8 cellular contexts compared by ENCODE assay signal in genomic region chr1:30718636-30719405, GRCh38. TPM values are rescaled to one million over a fixed set of nuclear protein-coding genes. Genes with fewer than 3 reads are reported as not detected.
DNase-seq lines count a peak whose midpoint lies in the region; ATAC-seq and TF ChIP-seq lines count a peak whose summit lies in the region.

No MANE protein-coding gene starts in this region.

- H3K9me2 ChIP-seq in Karpas-422 (replicated peaks; ENCODE audit: insufficient read depth, low read length) = no peaks in the 10 kb centered on the region

- peak; percentile 93 for TF ChIP-seq POLR2A in transverse colon (IDR thresholded peaks at IDR 0.05)

- peak overlapping the region; percentile 97 for H2AFZ ChIP-seq in Karpas-422 (ENCODE audit: low read length)
- H2AFZ ChIP-seq in trophoblast cell (ENCODE audit: insufficient read depth, low read length, poor library complexity) = peak overlapping the region; percentile 76

- H3K9me3 Mint-ChIP-seq in activated naive CD8-positive, alpha-beta T cell (ENCODE audit: low read depth) = no peaks in the 10 kb centered on the region

- H3K79me2 ChIP-seq in Karpas-422 (ENCODE audit: low read length) = no peaks in the 10 kb centered on the region
- H3K79me2 ChIP-seq in trophoblast cell (ENCODE audit: control insufficient read depth, insufficient read depth, low read length, poor library complexity) = peaks cover 3% of the 10 kb centered on the region

- peaks cover 7% of the 10 kb centered on the region for H3K36me3 Mint-ChIP-seq in activated naive CD8-positive, alpha-beta T cell

- H3K4me1 ChIP-seq in Karpas-422 (ENCODE audit: low read length) (peaks cover 22% of the 10 kb centered on the region), trophoblast cell (ENCODE audit: control insufficient read depth in 1 of 2, insufficient read depth in 2 of 2, low read length in 2 of 2) (peaks cover 0 to 4% of the 10 kb centered on the region in 2 experiments), transverse colon (peaks cover 5 to 15% (median 10%) of the 10 kb centered on the region in 4 donors)

- peak overlapping the region; percentile 79 for H3K4me3 ChIP-seq in Karpas-422 (ENCODE audit: low read length)
- peak overlapping the region; percentile 75 for H3K4me3 ChIP-seq in trophoblast cell (ENCODE audit: low read depth, low read length)
- peak overlapping the region; percentile 25 to 57 (median 44) for H3K4me3 ChIP-seq in transverse colon

- H4K12ac ChIP-seq in trophoblast cell (ENCODE audit: low read depth, low read length) = peak overlapping the region; percentile 92

- H4K8ac ChIP-seq in trophoblast cell (ENCODE audit: low read depth, low read length) = peak overlapping the region; percentile 93

- peak; percentile 53 for TF ChIP-seq EP300 in transverse colon (IDR thresholded peaks at IDR 0.05; ENCODE audit: low read depth)

- no peak overlapping the region for H3K23ac ChIP-seq in trophoblast cell (ENCODE audit: low read length)

- peak overlapping the region; percentile 91 for H3K27ac Mint-ChIP-seq in activated naive CD8-positive, alpha-beta T cell

- no CpG with 5 or more reads among the region's 66 CpGs for WGBS in trophoblast cell (ENCODE audit: extremely low coverage, insufficient coverage, insufficient read length)
- WGBS in transverse colon (ENCODE audit: low coverage in 1 of 2), 2 donors = 0% methylated on average over 14 of the region's 66 CpGs; no CpG with 5 or more reads in 1 of the 2 donors

- H3K4me2 ChIP-seq in Karpas-422 (ENCODE audit: low read depth, low read length, poor library complexity, severe bottlenecking) (peak overlapping the region; percentile 95), trophoblast cell (ENCODE audit: low read length) (peak overlapping the region; percentile 93)

- peaks cover 6% of the 10 kb centered on the region; the same call in 1 of the 2 replicates for H4K20me1 ChIP-seq in Karpas-422 (ENCODE audit: insufficient read depth, low read depth, low read length)

- H4K91ac ChIP-seq in trophoblast cell (ENCODE audit: low read depth, low read length) = peak overlapping the region; percentile 64

- in situ Hi-C loops in transverse colon (cut with MboI; ENCODE audit: low pct_ligation_motif_present in 1 of 4, low pct_unique_long_range_greater_than_20kb in 1 of 4, low sequenced_read_pairs in 3 of 4) = loop anchor here in 3 of 4 donors (10.0 to 25.0 kb wide), 3 partner anchors 196 to 1484 kb away; partner anchors contain the start of genes MECR (in 3 of the 3) and PTPRU (in 3 of the 3)

- peak overlapping the region; percentile 41 for H3K14ac ChIP-seq in trophoblast cell (ENCODE audit: low read length)

- H2BK5ac ChIP-seq in trophoblast cell (ENCODE audit: low read depth, low read length, poor library complexity) = peak overlapping the region; percentile 27

- peak overlapping the region; percentile 42 for H2AK5ac ChIP-seq in trophoblast cell (ENCODE audit: low read length)

- H2BK12ac ChIP-seq in trophoblast cell (ENCODE audit: low read length) = no peak overlapping the region

- intact Hi-C loops in Right ventricle myocardium inferior (cut with DNase I) = loop anchor here (1.0 kb wide), 2 partner anchors 60 to 192 kb away; no protein-coding TSS in a partner anchor
- intact Hi-C loops in transverse colon (cut with DNase I; ENCODE audit: low total_unique reads) = loop anchor here (1.0 kb wide), 1 partner anchor 60 kb away; no protein-coding TSS in a partner anchor

- DNase-seq in ELR (ENCODE audit: low read depth) (peak; percentile 96), Karpas-422 (peak; percentile 92), Right ventricle myocardium inferior (ENCODE audit: missing footprints) (peak; percentile 90), trophoblast cell (peak; percentile 96 to 98), transverse colon (peak; percentile 85)

- H3K9ac ChIP-seq in Karpas-422 (ENCODE audit: low read length) (peak overlapping the region; percentile 76), trophoblast cell (ENCODE audit: low read length) (peak overlapping the region; percentile 18)

- H3K36me3 ChIP-seq in Karpas-422 (ENCODE audit: insufficient read depth, low read length) = no peaks in the 10 kb centered on the region
- no peaks in the 10 kb centered on the region for H3K36me3 ChIP-seq in trophoblast cell (ENCODE audit: control insufficient read depth in 1 of 2, insufficient read depth in 2 of 2, low read length in 2 of 2)
- H3K36me3 ChIP-seq in transverse colon = no peaks in the 10 kb centered on the region

- peaks cover 35% of the 10 kb centered on the region for H3K4me1 Mint-ChIP-seq in activated naive CD8-positive, alpha-beta T cell (ENCODE audit: low read depth)

- H3K27ac ChIP-seq in Karpas-422 (ENCODE audit: low read length) (peak overlapping the region; percentile 61), trophoblast cell (ENCODE audit: low read depth, low read length) (peak overlapping the region; percentile 69), transverse colon (peak overlapping the region; percentile 94 to 99 (median 98))

- peaks cover 5% of the 10 kb centered on the region for H3K79me1 ChIP-seq in trophoblast cell (ENCODE audit: low read length)

- peak overlapping the region; percentile 62 for H3K4ac ChIP-seq in trophoblast cell (ENCODE audit: low read depth, low read length)

- H3K18ac ChIP-seq in trophoblast cell (ENCODE audit: low read length) = peak overlapping the region; percentile 63

- peak; percentile 44 for ATAC-seq in GM21786 (IDR thresholded peaks at IDR 0.05; ENCODE audit: unreplicated experiment)
- peak; percentile 81 for ATAC-seq in SK-N-SH treated with all-trans-retinoic acid at 6 μM for 48 hours
- ATAC-seq in Right ventricle myocardium inferior = peak; percentile 89

- no peaks in the 10 kb centered on the region for H3K27me3 Mint-ChIP-seq in activated naive CD8-positive, alpha-beta T cell

- peak overlapping the region; percentile 54 for H2BK120ac ChIP-seq in trophoblast cell (ENCODE audit: insufficient read depth, low read length, poor library complexity)

- H3K9me3 ChIP-seq in Karpas-422 (ENCODE audit: low read length) = peaks cover 14% of the 10 kb centered on the region; the same call in 1 of the 2 replicates
- H3K9me3 ChIP-seq in trophoblast cell (ENCODE audit: insufficient read depth, low read depth, low read length) = peaks cover 1% of the 10 kb centered on the region
- peaks cover 0 to 4% of the 10 kb centered on the region in 2 donors for H3K9me3 ChIP-seq in transverse colon

- H3K27me3 ChIP-seq in Karpas-422 (ENCODE audit: low read length) (no peaks in the 10 kb centered on the region), trophoblast cell (ENCODE audit: insufficient read depth, low read length) (no peaks in the 10 kb centered on the region), transverse colon (no peaks in the 10 kb centered on the region)

- peak overlapping the region; percentile 86 for H3K4me3 Mint-ChIP-seq in activated naive CD8-positive, alpha-beta T cell

- peak; percentile 99 to 100 (median 99) for TF ChIP-seq CTCF in transverse colon (IDR thresholded peaks at IDR 0.05)

TF ChIP-seq in SK-N-SH treated with all-trans-retinoic acid at 6 μM for 48 hours, 23 proteins besides CTCF, POLR2A, EP300 and RAD21:
- TF ChIP-seq PPARA (CRISPR knock-in tag; IDR thresholded peaks at IDR 0.05; ENCODE audit: borderline replicate concordance) (no peak), PATZ1 (CRISPR knock-in tag; IDR thresholded peaks at IDR 0.05; ENCODE audit: borderline replicate concordance) (peak; percentile 52; the same call in 1 of the 2 replicates), RARB (CRISPR knock-in tag; IDR thresholded peaks at IDR 0.05) (no peak), TSHZ2 (CRISPR knock-in tag; IDR thresholded peaks at IDR 0.05) (0 out of 2 replicates have a peak, but pooled peaks have one; percentile 38), ZFP3 (CRISPR knock-in tag; IDR thresholded peaks at IDR 0.05) (no peak)

RNA-seq across cellular contexts. Expression of gene MATN1, which starts 4.6 kb away (rescaled TPM):
- total RNA-seq in Karpas-422 (2014; rRNA removed; shearing (Covaris generic); ENCODE audit: low replicate concordance) = 0.19 and 1.2 TPM in 2 replicates
- not detected for total RNA-seq in Right ventricle myocardium inferior
- polyA plus RNA-seq in trophoblast cell (2013) = 0.04 and 0.10 TPM in 2 replicates
- total RNA-seq in transverse colon = not detected

RNA-seq across cellular contexts. Expression of gene LAPTM5, which starts 38.8 kb away (rescaled TPM):
- total RNA-seq in Karpas-422 (2014; rRNA removed; shearing (Covaris generic); ENCODE audit: low replicate concordance) = 117 and 184 TPM in 2 replicates
- total RNA-seq in Right ventricle myocardium inferior (31.5 TPM), transverse colon (10 to 100 TPM in 3 of 4 donors, 1 to 10 TPM in 1; 5.2 to 66.6 (median 34.5) TPM)
- polyA plus RNA-seq in trophoblast cell (2013) = 0.30 and 0.33 TPM in 2 replicates

Comparison
In these comparisons a context has a peak if more than half of its experiments do, and no peak if none do; other contexts are left out.
1. Peak in every context shown above with its lines: DNase-seq, ATAC-seq, H3K4me3 ChIP-seq and H3K27ac ChIP-seq.